In the genomic region with DNA sequence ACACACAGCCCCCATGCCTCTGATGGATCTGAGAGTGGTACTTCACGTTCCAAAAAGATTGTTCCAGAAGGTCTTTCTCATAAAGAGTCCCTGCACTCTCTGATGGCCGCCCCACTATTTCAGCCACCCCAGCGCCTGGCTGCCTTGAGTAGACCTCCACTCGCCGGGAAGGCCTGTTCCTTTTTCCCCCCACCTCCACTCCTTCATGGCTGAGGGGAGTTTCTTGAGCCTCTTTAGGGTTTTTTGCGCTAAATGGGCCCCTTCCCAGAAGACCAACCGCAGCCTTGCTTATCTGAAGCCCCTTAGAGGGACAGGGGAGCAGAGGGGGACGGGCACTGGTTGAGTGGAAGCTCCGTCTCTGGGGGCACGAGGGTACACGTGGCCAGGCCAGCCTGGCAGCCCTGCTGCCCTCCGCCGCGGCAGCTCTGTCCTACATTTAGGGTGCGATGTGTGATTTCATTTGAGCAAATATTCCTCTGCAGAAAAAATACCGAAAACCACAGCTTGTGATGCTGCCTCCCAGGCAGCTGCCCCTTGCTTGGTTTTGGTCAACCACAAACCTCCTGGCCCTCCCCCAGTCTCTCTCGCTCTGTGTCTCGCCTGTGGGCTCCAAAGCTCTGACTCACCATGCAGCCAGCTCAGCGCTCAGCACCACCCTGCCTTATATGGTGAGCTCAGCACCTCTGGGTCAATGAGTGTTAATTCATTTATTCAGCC, we compare ENCODE assay signal across 8 cellular contexts.
DNase-seq lines count a peak whose midpoint lies in the region; ATAC-seq and TF ChIP-seq lines count a peak whose summit lies in the region.

No MANE protein-coding gene starts in this region.

- H3K4me1 ChIP-seq in HAP-1: peaks cover 28% of the 10 kb centered on the region
- peaks cover 21% of the 10 kb centered on the region for H3K4me1 ChIP-seq in Loucy (ENCODE audit: insufficient read depth, low read length, poor library complexity, severe bottlenecking)
- peaks cover 4 to 8% of the 10 kb centered on the region in 2 donors for H3K4me1 ChIP-seq in left lung

- H2AFZ ChIP-seq in Loucy (ENCODE audit: low read length): peak overlapping the region; percentile 39; the same call in 1 of the 2 replicates

- peak overlapping the region; percentile 91 for H3K4me2 ChIP-seq in Loucy (ENCODE audit: low read depth, low read length, poor library complexity, severe bottlenecking)

- H3K4me1 Mint-ChIP-seq in central memory CD8-positive, alpha-beta T cell: peaks cover 42% of the 10 kb centered on the region

- H3K36me3 ChIP-seq in HAP-1 (replicated peaks) (no peaks in the 10 kb centered on the region), Loucy (ENCODE audit: insufficient read depth, low read length) (no peaks in the 10 kb centered on the region), left lung (no peaks in the 10 kb centered on the region)

- no peaks in the 10 kb centered on the region for H3K9me2 ChIP-seq in Loucy (replicated peaks; ENCODE audit: low read depth, low read length)

- no peaks in the 10 kb centered on the region for H3K9me3 Mint-ChIP-seq in central memory CD8-positive, alpha-beta T cell

- DNase-seq in GF-D8 (lab: John Stamatoyannopoulos, UW): peak; percentile 18
- DNase-seq in HAP-1 (ENCODE audit: low spot score in 2 of 2): peak; percentile 23 to 64
- DNase-seq in central memory CD8-positive, alpha-beta T cell (ENCODE audit: low spot score in 2 of 2): peak; percentile 33 to 82
- peak in 1 of 2 donors; percentile 89 for DNase-seq in left lung
- peak; percentile 62 for DNase-seq in stimulated activated CD8-positive, alpha-beta memory T cell treated with anti-CD3 and anti-CD28 coated beads, Interleukin-15, amount 100 ng/mL, for 1 hour (ENCODE audit: low read depth)
- DNase-seq in retina: no peak

- H3K79me2 ChIP-seq in Loucy (ENCODE audit: insufficient read depth, low read length): no peaks in the 10 kb centered on the region

- intact Hi-C loops in left lung (cut with DNase I): no loop called here

- H3K9me3 ChIP-seq in HAP-1 (no peaks in the 10 kb centered on the region), Loucy (ENCODE audit: insufficient read depth, low read depth, low read length) (no peaks in the 10 kb centered on the region), left lung (no peaks in the 10 kb centered on the region)

- peak overlapping the region; percentile 84 for H3K27ac Mint-ChIP-seq in central memory CD8-positive, alpha-beta T cell (ENCODE audit: low read depth)

- peaks cover 3% of the 10 kb centered on the region for H3F3A ChIP-seq in Loucy (ENCODE audit: low read depth)

- H4K20me1 ChIP-seq in Loucy (ENCODE audit: insufficient read depth, low read length, poor library complexity, severe bottlenecking): no peaks in the 10 kb centered on the region

- in situ Hi-C loops in HAP-1 (cut with MboI; ENCODE audit: low sequenced_read_pairs): no loop called here

- H3K27ac ChIP-seq in left lung: peak overlapping the region; percentile 57 to 69

- TF ChIP-seq CTCF in Loucy (conservative IDR thresholded peaks at IDR 0.05; ENCODE audit: low read length) (no peak), left lung (IDR thresholded peaks at IDR 0.05) (no peak)

- peak overlapping the region; percentile 53 for H3K9ac ChIP-seq in Loucy (ENCODE audit: low read depth, low read length, poor library complexity, severe bottlenecking)

- peak overlapping the region; percentile 59 for H3K4me3 Mint-ChIP-seq in central memory CD8-positive, alpha-beta T cell

- H3K4me3 ChIP-seq in HAP-1: no peak overlapping the region
- peak overlapping the region; percentile 63 for H3K4me3 ChIP-seq in Loucy (ENCODE audit: low read length, poor library complexity, severe bottlenecking)
- H3K4me3 ChIP-seq in left lung: no peak overlapping the region

- ATAC-seq in activated CD4-positive, CD25-positive, alpha-beta regulatory T cell treated with anti-CD3 and anti-CD28 coated beads, Interleukin-2, amount 50 U/mL, for 24 hours: peak; percentile 100
- ATAC-seq in central memory CD8-positive, alpha-beta T cell (replicated peaks; ENCODE audit: extremely low read depth, poor library complexity, severe bottlenecking): peak; percentile 100
- ATAC-seq in left lung: peak; percentile 97

- peaks cover 8% of the 10 kb centered on the region for H3K36me3 Mint-ChIP-seq in central memory CD8-positive, alpha-beta T cell (ENCODE audit: insufficient read depth)

- peaks cover 30% of the 10 kb centered on the region for H3K27me3 Mint-ChIP-seq in central memory CD8-positive, alpha-beta T cell

- H3K27me3 ChIP-seq in HAP-1 (ENCODE audit: low read depth) (no peaks in the 10 kb centered on the region), Loucy (ENCODE audit: insufficient read depth, low read length, poor library complexity, severe bottlenecking) (no peaks in the 10 kb centered on the region), left lung (peaks cover 0 to 8% of the 10 kb centered on the region in 2 donors)
